In the genomic region with DNA sequence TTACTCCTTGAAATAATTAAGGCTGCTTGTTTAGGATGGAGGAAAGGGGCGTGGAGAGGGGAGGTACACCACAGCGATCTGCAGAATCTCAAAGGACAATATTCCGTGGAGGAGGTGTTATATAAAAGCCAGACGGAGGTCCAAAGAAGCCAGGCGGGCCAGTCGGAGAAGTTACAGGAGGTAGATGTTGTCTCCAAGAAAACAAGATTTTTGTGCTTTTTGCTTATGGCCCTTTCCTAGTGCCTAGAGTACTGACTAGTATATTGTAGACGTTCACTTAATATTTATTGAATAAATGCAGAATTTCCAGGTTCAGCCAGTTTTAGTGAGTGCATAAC, we compare ENCODE assay signal across 9 cellular contexts. TPM values are rescaled to one million over a fixed set of nuclear protein-coding genes. Genes with fewer than 3 reads are reported as not detected.
DNase-seq lines count a peak whose midpoint lies in the region; ATAC-seq and TF ChIP-seq lines count a peak whose summit lies in the region.
"Had no signal": no experiment of that assay in that cellular context is flagged by ENCODE, and none has a peak within 500 bp of the region (broad histone marks: within the 10 kb centered on the region; RNA-seq: fewer than 3 reads in every experiment).

No MANE protein-coding gene starts in this region.

- peaks cover 15% of the 10 kb centered on the region for H3K36me3 Mint-ChIP-seq in WTC11

- no peaks in the 10 kb centered on the region for H3K4me1 ChIP-seq in HEK293 (ENCODE audit: control insufficient read depth, insufficient read depth, low read length)

- no peak for TF ChIP-seq CTCF in HEK293 (tag by site-specific recombination; IDR thresholded peaks at IDR 0.05)
- TF ChIP-seq CTCF in WTC11 (IDR thresholded peaks at IDR 0.05), result no peak

- CTCF ChIA-PET in HEK293 (lab: Yijun Ruan, JAX) (interaction anchor here (0.6 kb wide), 1 partner anchor 37 kb away, joined by 3 read pairs; no protein-coding TSS in a partner anchor), WTC11 (lab: Charles Lee) (no interaction called here)

- peaks cover 3% of the 10 kb centered on the region; the same call in 1 of the 2 replicates for H3K27me3 Mint-ChIP-seq in WTC11 (ENCODE audit: low read depth)

- peak overlapping the region; percentile 63; the same call in 1 of the 2 replicates for H3K27ac Mint-ChIP-seq in WTC11

- H3K4me3 ChIP-seq in HEK293 (ENCODE audit: low read depth, low read length) (peak overlapping the region; percentile 97), skeletal muscle cell (ENCODE audit: low read depth, low read length) (peak overlapping the region; percentile 87)

- intact Hi-C loops in sciatic nerve (cut with DNase I), result no loop called here

- peak overlapping the region; percentile 84 for H3K4me3 Mint-ChIP-seq in WTC11

- peaks cover 36% of the 10 kb centered on the region for H3K4me1 Mint-ChIP-seq in WTC11

- DNase-seq in WTC11 (ENCODE audit: low spot score) (no peak), glomerular visceral epithelial cell (ENCODE audit: extremely low spot score) (peak; percentile 39), skeletal muscle cell (ENCODE audit: low read depth) (no peak), sciatic nerve (ENCODE audit: low spot score) (no peak), GOT3 (lab: John Stamatoyannopoulos, UW) (no peak), NCI-H2029 treated with DMSO at 0.1 percent for 48 hours (lab: John Stamatoyannopoulos, UW) (no peak)

- POLR2A ChIA-PET in HEK293 (lab: Yijun Ruan, JAX) (no interaction called here), WTC11 (lab: Charles Lee) (no interaction called here)

- H3K9me3 ChIP-seq in HEK293 (ENCODE audit: control insufficient read depth, insufficient read depth, low read depth, low read length), result no peaks in the 10 kb centered on the region

- no peaks in the 10 kb centered on the region for H3K9me3 Mint-ChIP-seq in WTC11

- H3K27ac ChIP-seq in HEK293 (ENCODE audit: extremely low read depth, low read depth, low read length), result no peak overlapping the region

- H3K36me3 ChIP-seq in HEK293 (ENCODE audit: control insufficient read depth in 2 of 2, insufficient read depth in 1 of 2, low read length in 2 of 2), result peaks cover 0 to 19% of the 10 kb centered on the region in 2 experiments; a peak in 1 of 3 replicates

- ATAC-seq in WTC11, result no peak
- ATAC-seq in HG03565 (IDR thresholded peaks at IDR 0.05; ENCODE audit: unreplicated experiment), result no peak
- ATAC-seq in sciatic nerve, result no peak

TF ChIP-seq in HEK293, 187 proteins besides CTCF, POLR2A, EP300 and RAD21:
- TF ChIP-seq, protein P1, sequence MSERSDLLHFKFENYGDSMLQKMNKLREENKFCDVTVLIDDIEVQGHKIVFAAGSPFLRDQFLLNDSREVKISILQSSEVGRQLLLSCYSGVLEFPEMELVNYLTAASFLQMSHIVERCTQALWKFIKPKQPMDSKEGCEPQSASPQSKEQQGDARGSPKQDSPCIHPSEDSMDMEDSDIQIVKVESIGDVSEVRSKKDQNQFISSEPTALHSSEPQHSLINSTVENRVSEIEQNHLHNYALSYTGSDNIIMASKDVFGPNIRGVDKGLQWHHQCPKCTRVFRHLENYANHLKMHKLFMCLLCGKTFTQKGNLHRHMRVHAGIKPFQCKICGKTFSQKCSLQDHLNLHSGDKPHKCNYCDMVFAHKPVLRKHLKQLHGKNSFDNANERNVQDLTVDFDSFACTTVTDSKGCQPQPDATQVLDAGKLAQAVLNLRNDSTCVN (tag by site-specific recombination; optimal IDR thresholded peaks at IDR 0.05), result no peak
- TF ChIP-seq GLIS2 (tag by site-specific recombination; IDR thresholded peaks at IDR 0.05), result no peak
- 0 out of 2 replicates have a peak, but pooled peaks have one; percentile 17 for TF ChIP-seq KLF9 (tag by site-specific recombination; IDR thresholded peaks at IDR 0.05; ENCODE audit: low read depth)
- 0 out of 2 replicates have a peak, but pooled peaks have one; percentile 2 for TF ChIP-seq ZNF561 (tag by site-specific recombination; IDR thresholded peaks at IDR 0.05; ENCODE audit: borderline replicate concordance)

TF ChIP-seq in WTC11, 78 proteins besides CTCF, POLR2A, EP300 and RAD21:
- TF ChIP-seq KAT7 (CRISPR knock-in tag; IDR thresholded peaks at IDR 0.05; ENCODE audit: borderline replicate concordance) (no peak), CREB1 (CRISPR knock-in tag; IDR thresholded peaks at IDR 0.05) (no peak)
- TF ChIP-seq, protein P2, sequence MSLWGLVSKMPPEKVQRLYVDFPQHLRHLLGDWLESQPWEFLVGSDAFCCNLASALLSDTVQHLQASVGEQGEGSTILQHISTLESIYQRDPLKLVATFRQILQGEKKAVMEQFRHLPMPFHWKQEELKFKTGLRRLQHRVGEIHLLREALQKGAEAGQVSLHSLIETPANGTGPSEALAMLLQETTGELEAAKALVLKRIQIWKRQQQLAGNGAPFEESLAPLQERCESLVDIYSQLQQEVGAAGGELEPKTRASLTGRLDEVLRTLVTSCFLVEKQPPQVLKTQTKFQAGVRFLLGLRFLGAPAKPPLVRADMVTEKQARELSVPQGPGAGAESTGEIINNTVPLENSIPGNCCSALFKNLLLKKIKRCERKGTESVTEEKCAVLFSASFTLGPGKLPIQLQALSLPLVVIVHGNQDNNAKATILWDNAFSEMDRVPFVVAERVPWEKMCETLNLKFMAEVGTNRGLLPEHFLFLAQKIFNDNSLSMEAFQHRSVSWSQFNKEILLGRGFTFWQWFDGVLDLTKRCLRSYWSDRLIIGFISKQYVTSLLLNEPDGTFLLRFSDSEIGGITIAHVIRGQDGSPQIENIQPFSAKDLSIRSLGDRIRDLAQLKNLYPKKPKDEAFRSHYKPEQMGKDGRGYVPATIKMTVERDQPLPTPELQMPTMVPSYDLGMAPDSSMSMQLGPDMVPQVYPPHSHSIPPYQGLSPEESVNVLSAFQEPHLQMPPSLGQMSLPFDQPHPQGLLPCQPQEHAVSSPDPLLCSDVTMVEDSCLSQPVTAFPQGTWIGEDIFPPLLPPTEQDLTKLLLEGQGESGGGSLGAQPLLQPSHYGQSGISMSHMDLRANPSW (CRISPR knock-in tag; conservative IDR thresholded peaks at IDR 0.05; ENCODE audit: low read depth), result no peak

RNA-seq across cellular contexts. Expression of a gene that starts 0.8 kb away (rescaled TPM):
- total RNA-seq in WTC11 (2021) (19.4 to 23.6 TPM (median 20.9 TPM) in 3 replicates), sciatic nerve (5.8 TPM)

RNA-seq across cellular contexts. Expression of a gene that starts 57.2 kb away (rescaled TPM):
- total RNA-seq in WTC11 (2021), result not detected in 3 replicates
- 0.45 TPM for total RNA-seq in sciatic nerve
- total RNA-seq: HT1080 had no signal
